ENCODE assay signal across 16 cellular contexts in the genomic region with DNA sequence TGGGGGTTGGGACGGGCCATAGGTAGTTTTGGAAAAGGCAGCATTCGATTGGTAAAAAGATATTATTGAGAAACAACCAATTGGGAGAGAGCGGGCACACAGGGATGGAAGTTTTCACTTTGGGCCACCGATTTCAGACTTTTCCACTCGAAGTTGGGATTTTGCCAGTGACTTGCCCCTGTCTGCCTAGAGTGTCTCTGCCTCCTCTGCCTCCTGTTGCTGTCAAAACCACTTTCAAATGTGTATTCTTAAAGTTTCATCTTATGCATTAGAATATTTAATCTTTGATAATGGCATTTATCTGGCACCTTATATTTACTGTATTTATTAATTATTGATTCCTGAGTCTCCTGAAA.
DNase-seq lines count a peak whose midpoint lies in the region; ATAC-seq and TF ChIP-seq lines count a peak whose summit lies in the region.
"Had no signal": no experiment of that assay in that cellular context is flagged by ENCODE, and none has a peak within 500 bp of the region (broad histone marks: within the 10 kb centered on the region; RNA-seq: fewer than 3 reads in every experiment).

No MANE protein-coding gene starts in this region.

- TF ChIP-seq RAD21 in IMR-90 (IDR thresholded peaks at IDR 0.05; ENCODE audit: low read length), result no peak

- CTCF ChIA-PET in IMR-90 (lab: Yijun Ruan, JAX), result no interaction called here

- peak overlapping the region; percentile 48 for H3K27ac ChIP-seq in C4-2B
- H3K27ac ChIP-seq in IMR-90 (ENCODE audit: insufficient read depth, low read length), result no peak overlapping the region

- no peak overlapping the region for H2BK20ac ChIP-seq in IMR-90 (ENCODE audit: low read depth, low read length)

- H4K91ac ChIP-seq in IMR-90 (ENCODE audit: insufficient read depth, low read depth, low read length), result no peak overlapping the region

- no peak overlapping the region for H3K56ac ChIP-seq in IMR-90 (ENCODE audit: extremely low read depth, insufficient read depth, low read length)

- H3K79me1 ChIP-seq in IMR-90 (ENCODE audit: low read depth in 1 of 2, low read length in 2 of 2), result peaks cover 4% of the 10 kb centered on the region in 2 experiments; a peak in 1 of 4 replicates

- H3K4me2 ChIP-seq in IMR-90 (ENCODE audit: low read depth, low read length), result no peak overlapping the region

- H3K4me1 ChIP-seq in IMR-90 (ENCODE audit: control insufficient read depth, insufficient read depth, low read length), result 0 out of 2 replicates have a peak, but pooled peaks cover 1% of the 10 kb centered on the region

- ATAC-seq in IMR-90 (ENCODE audit: low read depth) (no peak), HG02885 (IDR thresholded peaks at IDR 0.05; ENCODE audit: poor library complexity, unreplicated experiment) (no peak)
- ATAC-seq: CD8-positive, alpha-beta T cell had no signal

- no peak overlapping the region for H2BK15ac ChIP-seq in IMR-90 (ENCODE audit: low read depth, low read length)

- no peak for TF ChIP-seq CTCF in C4-2B (conservative IDR thresholded peaks at IDR 0.05)
- TF ChIP-seq CTCF in IMR-90 (conservative IDR thresholded peaks at IDR 0.05; ENCODE audit: low read depth, low read length), result no peak

- H4K5ac ChIP-seq in IMR-90 (ENCODE audit: low read depth, low read length), result no peak overlapping the region

- no peaks in the 10 kb centered on the region for H4K20me1 ChIP-seq in IMR-90 (ENCODE audit: insufficient read depth, low read length)

- H2BK120ac ChIP-seq in IMR-90 (ENCODE audit: low read depth, low read length), result no peak overlapping the region

- no peak overlapping the region for H3K23ac ChIP-seq in IMR-90 (ENCODE audit: low read depth, low read length)

- intact Hi-C loops in IMR-90 (cut with micrococcal nuclease), result no loop called here

- 100% methylated on average over 3 of the region's 5 CpGs; no CpG with 5 or more reads in 1 of the 2 experiments for WGBS in IMR-90 (ENCODE audit: extremely low coverage in 2 of 2, insufficient read length in 1 of 2), 2 experiments

- H2BK5ac ChIP-seq in IMR-90 (ENCODE audit: low read depth, low read length, poor library complexity, severe bottlenecking), result no peak overlapping the region

- no peak overlapping the region for H2AFZ ChIP-seq in IMR-90 (replicated peaks; ENCODE audit: low read length, poor library complexity)

- POLR2A ChIA-PET in IMR-90 (lab: Charles Lee; ENCODE audit: unreplicated experiment), result no interaction called here

- H3K36me3 ChIP-seq in IMR-90 (ENCODE audit: control insufficient read depth, insufficient read depth, low read length), result no peaks in the 10 kb centered on the region
- H3K36me3 ChIP-seq: HAP-1 had no signal

- no peak overlapping the region for H3K9ac ChIP-seq in IMR-90 (ENCODE audit: low read depth, low read length)

- H3K14ac ChIP-seq in IMR-90 (replicated peaks; ENCODE audit: low read depth, low read length), result no peak overlapping the region

- no peak overlapping the region for H4K8ac ChIP-seq in IMR-90 (ENCODE audit: low read depth in 2 of 2, low read length in 2 of 2)

- H3K9me1 ChIP-seq in IMR-90 (ENCODE audit: insufficient read depth, low read length), result no peaks in the 10 kb centered on the region

- no peak overlapping the region for H3K4me3 ChIP-seq in IMR-90 (ENCODE audit: insufficient read depth, low read depth, low read length)
- H3K4me3 ChIP-seq: HAP-1 had no signal

- no peak overlapping the region for H3K4ac ChIP-seq in IMR-90 (ENCODE audit: low read depth, low read length)

- dilution Hi-C loops in IMR-90 (cut with HindIII; ENCODE audit: low sequenced_read_pairs, unreplicated experiment), result no loop called here

- DNase-seq in IMR-90 (no peak), cerebellar cortex (ENCODE audit: low spot score) (peak; percentile 51), DMS79 treated with DMSO at 0.1 percent for 48 hours (lab: John Stamatoyannopoulos, UW) (no peak), MV-4-11 (lab: John Stamatoyannopoulos, UW) (no peak), NCI-H1092 (lab: John Stamatoyannopoulos, UW) (no peak)
- DNase-seq: 8988T; CD4-positive, CD25-positive, alpha-beta regulatory T cell; CD8-positive, alpha-beta T cell; DMS153; DMS79; GOT3; HFFc6 had no signal

- no peaks in the 10 kb centered on the region for H3K9me3 ChIP-seq in IMR-90 (ENCODE audit: control insufficient read depth, insufficient read depth, low read length)
- H3K9me3 ChIP-seq: Caco-2, HAP-1 had no signal

- H3K18ac ChIP-seq in IMR-90 (ENCODE audit: low read depth, low read length), result no peak overlapping the region

- peak overlapping the region; percentile 42 for H2AK9ac ChIP-seq in IMR-90 (replicated peaks; ENCODE audit: low read depth, low read length, poor library complexity)

- TF ChIP-seq POLR2A in IMR-90 (IDR thresholded peaks at IDR 0.05; ENCODE audit: low read depth, low read length), result no peak

- in situ Hi-C loops in IMR-90 (cut with MboI; ENCODE audit: low sequenced_read_pairs), result no loop called here

- no TSS peak for BruUV-seq in IMR-90 (replicated peaks; lab: Mats Ljungman, UMichigan)

- no peak overlapping the region; the same call in 1 of the 2 replicates for H2AK5ac ChIP-seq in IMR-90 (ENCODE audit: low read depth, low read length)

- H3K27me3 ChIP-seq in IMR-90 (ENCODE audit: control insufficient read depth, insufficient read depth, low read length), result no peaks in the 10 kb centered on the region

TF ChIP-seq in IMR-90, 13 proteins besides CTCF, POLR2A, EP300 and RAD21:
- no peak for TF ChIP-seq SMC3 (IDR thresholded peaks at IDR 0.05; ENCODE audit: low read depth, low read length)
- TF ChIP-seq RFX5 (IDR thresholded peaks at IDR 0.05; ENCODE audit: low read depth, low read length), result no peak
- TF ChIP-seq RCOR1 (IDR thresholded peaks at IDR 0.05; ENCODE audit: insufficient replicate concordance, low read length), result no peak
- no peak for TF ChIP-seq MXI1 (IDR thresholded peaks at IDR 0.05; ENCODE audit: borderline replicate concordance, low read depth, low read length)
- no peak for TF ChIP-seq CHD1 (IDR thresholded peaks at IDR 0.05; ENCODE audit: low read depth, low read length)
- no peak for TF ChIP-seq MAFK (IDR thresholded peaks at IDR 0.05; ENCODE audit: low read depth, low read length)
- no peak for TF ChIP-seq NFE2L2 (IDR thresholded peaks at IDR 0.05; ENCODE audit: low read depth, low read length)
- TF ChIP-seq, protein P1, sequence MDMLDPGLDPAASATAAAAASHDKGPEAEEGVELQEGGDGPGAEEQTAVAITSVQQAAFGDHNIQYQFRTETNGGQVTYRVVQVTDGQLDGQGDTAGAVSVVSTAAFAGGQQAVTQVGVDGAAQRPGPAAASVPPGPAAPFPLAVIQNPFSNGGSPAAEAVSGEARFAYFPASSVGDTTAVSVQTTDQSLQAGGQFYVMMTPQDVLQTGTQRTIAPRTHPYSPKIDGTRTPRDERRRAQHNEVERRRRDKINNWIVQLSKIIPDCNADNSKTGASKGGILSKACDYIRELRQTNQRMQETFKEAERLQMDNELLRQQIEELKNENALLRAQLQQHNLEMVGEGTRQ (IDR thresholded peaks at IDR 0.05; ENCODE audit: low read depth, low read length), result no peak
- TF ChIP-seq CEBPB (IDR thresholded peaks at IDR 0.05; ENCODE audit: low read depth, low read length), result no peak
- TF ChIP-seq BHLHE40 (IDR thresholded peaks at IDR 0.05; ENCODE audit: low read depth, low read length), result no peak
- TF ChIP-seq, protein P2, sequence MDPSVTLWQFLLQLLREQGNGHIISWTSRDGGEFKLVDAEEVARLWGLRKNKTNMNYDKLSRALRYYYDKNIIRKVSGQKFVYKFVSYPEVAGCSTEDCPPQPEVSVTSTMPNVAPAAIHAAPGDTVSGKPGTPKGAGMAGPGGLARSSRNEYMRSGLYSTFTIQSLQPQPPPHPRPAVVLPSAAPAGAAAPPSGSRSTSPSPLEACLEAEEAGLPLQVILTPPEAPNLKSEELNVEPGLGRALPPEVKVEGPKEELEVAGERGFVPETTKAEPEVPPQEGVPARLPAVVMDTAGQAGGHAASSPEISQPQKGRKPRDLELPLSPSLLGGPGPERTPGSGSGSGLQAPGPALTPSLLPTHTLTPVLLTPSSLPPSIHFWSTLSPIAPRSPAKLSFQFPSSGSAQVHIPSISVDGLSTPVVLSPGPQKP (IDR thresholded peaks at IDR 0.05; ENCODE audit: borderline replicate concordance, low read depth, low read length), result no peak
- TF ChIP-seq MAZ (IDR thresholded peaks at IDR 0.05; ENCODE audit: borderline replicate concordance, low read depth, low read length), result no peak
- no peak for TF ChIP-seq FOS (IDR thresholded peaks at IDR 0.05; ENCODE audit: low read depth, low read length)
